In genomic region chr6:23174781-23175361, GRCh38 we compare ENCODE assay signal across 1 cellular context.
TF ChIP-seq lines count a peak whose summit lies in the region.

No MANE protein-coding gene starts in this region.

TF ChIP-seq in IMR-90, 13 proteins besides CTCF, POLR2A, EP300 and RAD21 (continued from another document):
- TF ChIP-seq SMC3 (IDR thresholded peaks at IDR 0.05; ENCODE audit: low read depth, low read length) (no peak), USF2 (IDR thresholded peaks at IDR 0.05; ENCODE audit: low read depth, low read length) (no peak), CHD1 (IDR thresholded peaks at IDR 0.05; ENCODE audit: low read depth, low read length) (no peak), MAFK (IDR thresholded peaks at IDR 0.05; ENCODE audit: low read depth, low read length) (peak; percentile 0; the same call in 1 of the 2 replicates), RFX5 (IDR thresholded peaks at IDR 0.05; ENCODE audit: low read depth, low read length) (no peak)
